In genomic region chr3:189630667-189631372, GRCh38 we compare ENCODE assay signal across 8 cellular contexts. TPM values are rescaled to one million over a fixed set of nuclear protein-coding genes. Genes with fewer than 3 reads are reported as not detected.
DNase-seq lines count a peak whose midpoint lies in the region; ATAC-seq and TF ChIP-seq lines count a peak whose summit lies in the region.

No MANE protein-coding gene starts in this region.

- H3K36me3 ChIP-seq in heart left ventricle, result no peaks in the 10 kb centered on the region
- no peaks in the 10 kb centered on the region for H3K36me3 ChIP-seq in right atrium auricular region

- H3K9me3 Mint-ChIP-seq in activated T-helper 2 cell treated with anti-CD3 and anti-CD28 coated beads, Interferon-gamma antibody, Interleukin-2, Interleukin-4, amounts not matched to agents 10 μg/mL and 5 μg/mL and 100 μg/mL, durations not matched to agents 14 hours and 24 hours and 36 hours, result no peaks in the 10 kb centered on the region

- H3K4me1 ChIP-seq in heart left ventricle, result peaks cover 0 to 23% (median 6%) of the 10 kb centered on the region in 12 donors
- H3K4me1 ChIP-seq in right atrium auricular region, result peaks cover 0 to 14% of the 10 kb centered on the region in 2 donors

- 39 to 52% (median 44%) methylated on average over 9 of the region's 9 CpGs for WGBS in heart left ventricle, 4 donors

- POLR2A ChIA-PET in HEK293T (lab: Yijun Ruan, JAX), result no interaction called here

- peak overlapping the region; percentile 51 for H3K4me3 Mint-ChIP-seq in activated T-helper 2 cell treated with anti-CD3 and anti-CD28 coated beads, Interferon-gamma antibody, Interleukin-2, Interleukin-4, amounts not matched to agents 10 μg/mL and 5 μg/mL and 100 μg/mL, durations not matched to agents 14 hours and 24 hours and 36 hours (ENCODE audit: low read depth)

- no peak for DNase-seq in heart left ventricle
- DNase-seq in right atrium auricular region (ENCODE audit: low spot score), result no peak
- no peak for DNase-seq in activated T-helper 2 cell treated with anti-CD3 and anti-CD28 coated beads, Interferon-gamma antibody, Interleukin-2, Interleukin-4, amounts not matched to agents 10 μg/mL and 5 μg/mL and 100 μg/mL, durations not matched to agents 14 hours and 24 hours and 36 hours (ENCODE audit: low spot score)
- peak; percentile 17 for DNase-seq in stromal cell of bone marrow (ENCODE audit: low read depth)
- DNase-seq in NCI-H510A treated with DMSO at 0.1 percent for 48 hours (lab: John Stamatoyannopoulos, UW), result no peak
- DNase-seq in HEK293T (ENCODE audit: extremely low spot score), result no peak
- DNase-seq in NCI-H1694 treated with DMSO at 0.1 percent for 48 hours (lab: John Stamatoyannopoulos, UW), result no peak

- no peaks in the 10 kb centered on the region for H3K9me3 ChIP-seq in heart left ventricle
- H3K9me3 ChIP-seq in right atrium auricular region, result no peaks in the 10 kb centered on the region

- no peak for TF ChIP-seq CTCF in heart left ventricle (IDR thresholded peaks at IDR 0.05)
- no peak for TF ChIP-seq CTCF in right atrium auricular region (IDR thresholded peaks at IDR 0.05)

- intact Hi-C loops in heart left ventricle (cut with DNase I), result no loop called here
- intact Hi-C loops in activated T-helper 2 cell treated with anti-CD3 and anti-CD28 coated beads, Interferon-gamma antibody, Interleukin-2, Interleukin-4, amounts not matched to agents 10 μg/mL and 5 μg/mL and 100 μg/mL, durations not matched to agents 14 hours and 24 hours and 36 hours (cut with micrococcal nuclease), result no loop called here

- CTCF ChIA-PET in HEK293T (lab: Yijun Ruan, JAX), result no interaction called here

- peaks cover 10% of the 10 kb centered on the region for H3K36me3 Mint-ChIP-seq in activated T-helper 2 cell treated with anti-CD3 and anti-CD28 coated beads, Interferon-gamma antibody, Interleukin-2, Interleukin-4, amounts not matched to agents 10 μg/mL and 5 μg/mL and 100 μg/mL, durations not matched to agents 14 hours and 24 hours and 36 hours (ENCODE audit: low read depth)

- H3K4me3 ChIP-seq in heart left ventricle (peak overlapping the region in 11 of 12 donors; percentile 12 to 59 (median 42)), right atrium auricular region (peak overlapping the region in 1 of 2 donors; percentile 22)

- H3K4me1 Mint-ChIP-seq in activated T-helper 2 cell treated with anti-CD3 and anti-CD28 coated beads, Interferon-gamma antibody, Interleukin-2, Interleukin-4, amounts not matched to agents 10 μg/mL and 5 μg/mL and 100 μg/mL, durations not matched to agents 14 hours and 24 hours and 36 hours (ENCODE audit: low read depth), result peaks cover 38% of the 10 kb centered on the region

- H3K27me3 Mint-ChIP-seq in activated T-helper 2 cell treated with anti-CD3 and anti-CD28 coated beads, Interferon-gamma antibody, Interleukin-2, Interleukin-4, amounts not matched to agents 10 μg/mL and 5 μg/mL and 100 μg/mL, durations not matched to agents 14 hours and 24 hours and 36 hours (ENCODE audit: low read depth), result no peaks in the 10 kb centered on the region

- ATAC-seq in heart left ventricle, result peak in 2 of 4 donors; percentile 46 to 61
- peak; percentile 44 for ATAC-seq in HG03139 (IDR thresholded peaks at IDR 0.05; ENCODE audit: unreplicated experiment)

- H3K27ac ChIP-seq in heart left ventricle (peak overlapping the region; percentile 11 to 69 (median 46)), right atrium auricular region (peak overlapping the region in 1 of 2 donors; percentile 5)

- no peak for TF ChIP-seq POLR2A in heart left ventricle (IDR thresholded peaks at IDR 0.05)

- peak overlapping the region; percentile 86 for H3K27ac Mint-ChIP-seq in activated T-helper 2 cell treated with anti-CD3 and anti-CD28 coated beads, Interferon-gamma antibody, Interleukin-2, Interleukin-4, amounts not matched to agents 10 μg/mL and 5 μg/mL and 100 μg/mL, durations not matched to agents 14 hours and 24 hours and 36 hours

- no peaks in the 10 kb centered on the region for H3K27me3 ChIP-seq in heart left ventricle
- no peaks in the 10 kb centered on the region for H3K27me3 ChIP-seq in right atrium auricular region

TF ChIP-seq in HEK293T, 16 proteins besides CTCF, POLR2A, EP300 and RAD21:
- no peak for TF ChIP-seq ZNF384 (IDR thresholded peaks at IDR 0.05)
- no peak for TF ChIP-seq CTBP1 (IDR thresholded peaks at IDR 0.05; ENCODE audit: borderline replicate concordance)
- no peak for TF ChIP-seq FOXK2 (IDR thresholded peaks at IDR 0.05)
- no peak for TF ChIP-seq FOXA1 (IDR thresholded peaks at IDR 0.05)
- no peak for TF ChIP-seq LEF1 (IDR thresholded peaks at IDR 0.05; ENCODE audit: borderline replicate concordance)
- TF ChIP-seq ELF4 (IDR thresholded peaks at IDR 0.05), result no peak
- no peak for TF ChIP-seq FOXM1 (IDR thresholded peaks at IDR 0.05; ENCODE audit: borderline replicate concordance)
- TF ChIP-seq BHLHE40 (IDR thresholded peaks at IDR 0.05; ENCODE audit: borderline replicate concordance), result no peak
- no peak for TF ChIP-seq HDGF (IDR thresholded peaks at IDR 0.05; ENCODE audit: borderline replicate concordance)
- TF ChIP-seq L3MBTL2 (conservative IDR thresholded peaks at IDR 0.05), result no peak
- no peak for TF ChIP-seq ARNT (IDR thresholded peaks at IDR 0.05)
TF ChIP-seq in HEK293T: peak in this region for 0.

RNA-seq across cellular contexts. Expression of gene TP63, which starts 0.4 kb away (rescaled TPM):
- 1 to 10 TPM in 3 of 9 donors, under 1 TPM in 6; 0.13 to 1.4 (median 0.66) TPM for total RNA-seq in heart left ventricle
- under 1 TPM; 0.11 to 0.12 TPM for polyA plus RNA-seq in heart left ventricle
- total RNA-seq in right atrium auricular region, result under 1 TPM; 0.24 to 0.30 TPM
- 5.1 and 5.6 TPM in 2 replicates for total RNA-seq in activated T-helper 2 cell treated with anti-CD3 and anti-CD28 coated beads, Interferon-gamma antibody, Interleukin-2, Interleukin-4, amounts not matched to agents 10 μg/mL and 5 μg/mL and 100 μg/mL, durations not matched to agents 14 hours and 24 hours and 36 hours
